Comparison of ENCODE assay signal across 1 cellular context in the genomic region with DNA sequence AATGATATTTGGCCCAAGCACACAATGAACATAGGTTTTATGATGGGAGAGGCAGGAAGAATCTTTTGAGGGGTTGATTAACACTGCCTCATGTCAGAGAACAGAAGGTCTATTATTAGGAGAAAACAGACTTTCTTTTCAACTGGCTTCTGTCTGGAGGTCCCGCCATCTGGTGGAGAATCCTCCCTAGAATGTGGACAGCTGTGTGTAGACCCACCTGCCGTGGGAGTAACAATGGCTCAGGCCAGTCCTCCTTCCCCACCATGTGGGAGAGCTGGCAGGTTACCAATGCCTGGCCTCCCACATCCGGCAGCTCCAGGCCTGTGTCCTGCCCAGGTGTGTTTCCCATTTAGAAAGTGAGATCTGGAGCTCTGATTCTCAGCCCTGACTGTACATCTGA.
A peak's percentile ranks its signal among the peaks of the same experiment; 100 is the strongest.
TF ChIP-seq lines count a peak whose summit lies in the region.

No MANE protein-coding gene starts in this region.

TF ChIP-seq in HepG2, 621 proteins besides CTCF, POLR2A, EP300 and RAD21 (continued from another document and continues in another):
- TF ChIP-seq, protein P1, sequence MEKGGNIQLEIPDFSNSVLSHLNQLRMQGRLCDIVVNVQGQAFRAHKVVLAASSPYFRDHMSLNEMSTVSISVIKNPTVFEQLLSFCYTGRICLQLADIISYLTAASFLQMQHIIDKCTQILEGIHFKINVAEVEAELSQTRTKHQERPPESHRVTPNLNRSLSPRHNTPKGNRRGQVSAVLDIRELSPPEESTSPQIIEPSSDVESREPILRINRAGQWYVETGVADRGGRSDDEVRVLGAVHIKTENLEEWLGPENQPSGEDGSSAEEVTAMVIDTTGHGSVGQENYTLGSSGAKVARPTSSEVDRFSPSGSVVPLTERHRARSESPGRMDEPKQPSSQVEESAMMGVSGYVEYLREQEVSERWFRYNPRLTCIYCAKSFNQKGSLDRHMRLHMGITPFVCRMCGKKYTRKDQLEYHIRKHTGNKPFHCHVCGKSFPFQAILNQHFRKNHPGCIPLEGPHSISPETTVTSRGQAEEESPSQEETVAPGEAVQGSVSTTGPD (CRISPR knock-in tag; IDR thresholded peaks at IDR 0.05) = 0 out of 2 replicates have a peak, but pooled peaks have one; percentile 20
- TF ChIP-seq ZNF136 (CRISPR knock-in tag; IDR thresholded peaks at IDR 0.05; ENCODE audit: low read depth) = no peak
- TF ChIP-seq RARG (CRISPR knock-in tag; IDR thresholded peaks at IDR 0.05; ENCODE audit: low read depth) = no peak
- no peak for TF ChIP-seq ZMAT3 (CRISPR knock-in tag; conservative IDR thresholded peaks at IDR 0.05)
- TF ChIP-seq POGZ (CRISPR knock-in tag; IDR thresholded peaks at IDR 0.05) = 0 out of 2 replicates have a peak, but pooled peaks have one; percentile 21
- TF ChIP-seq ZNF264 (CRISPR knock-in tag; IDR thresholded peaks at IDR 0.05) = no peak
- TF ChIP-seq, protein P2, sequence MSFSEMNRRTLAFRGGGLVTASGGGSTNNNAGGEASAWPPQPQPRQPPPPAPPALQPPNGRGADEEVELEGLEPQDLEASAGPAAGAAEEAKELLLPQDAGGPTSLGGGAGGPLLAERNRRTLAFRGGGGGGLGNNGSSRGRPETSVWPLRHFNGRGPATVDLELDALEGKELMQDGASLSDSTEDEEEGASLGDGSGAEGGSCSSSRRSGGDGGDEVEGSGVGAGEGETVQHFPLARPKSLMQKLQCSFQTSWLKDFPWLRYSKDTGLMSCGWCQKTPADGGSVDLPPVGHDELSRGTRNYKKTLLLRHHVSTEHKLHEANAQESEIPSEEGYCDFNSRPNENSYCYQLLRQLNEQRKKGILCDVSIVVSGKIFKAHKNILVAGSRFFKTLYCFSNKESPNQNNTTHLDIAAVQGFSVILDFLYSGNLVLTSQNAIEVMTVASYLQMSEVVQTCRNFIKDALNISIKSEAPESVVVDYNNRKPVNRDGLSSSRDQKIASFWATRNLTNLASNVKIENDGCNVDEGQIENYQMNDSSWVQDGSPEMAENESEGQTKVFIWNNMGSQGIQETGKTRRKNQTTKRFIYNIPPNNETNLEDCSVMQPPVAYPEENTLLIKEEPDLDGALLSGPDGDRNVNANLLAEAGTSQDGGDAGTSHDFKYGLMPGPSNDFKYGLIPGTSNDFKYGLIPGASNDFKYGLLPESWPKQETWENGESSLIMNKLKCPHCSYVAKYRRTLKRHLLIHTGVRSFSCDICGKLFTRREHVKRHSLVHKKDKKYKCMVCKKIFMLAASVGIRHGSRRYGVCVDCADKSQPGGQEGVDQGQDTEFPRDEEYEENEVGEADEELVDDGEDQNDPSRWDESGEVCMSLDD (CRISPR knock-in tag; IDR thresholded peaks at IDR 0.05; ENCODE audit: borderline replicate concordance) = no peak
- peak; percentile 45; the same call in 1 of the 2 replicates for TF ChIP-seq ZFX (CRISPR knock-in tag; IDR thresholded peaks at IDR 0.05; ENCODE audit: low read depth)
- no peak for TF ChIP-seq ZSCAN25 (CRISPR knock-in tag; IDR thresholded peaks at IDR 0.05)
- peak; percentile 37 for TF ChIP-seq XRCC5 (optimal IDR thresholded peaks at IDR 0.05; ENCODE audit: low read length)
- no peak for TF ChIP-seq ZNF382 (CRISPR knock-in tag; IDR thresholded peaks at IDR 0.05; ENCODE audit: borderline replicate concordance)
- no peak for TF ChIP-seq ZNF605 (CRISPR knock-in tag; IDR thresholded peaks at IDR 0.05)
- TF ChIP-seq, protein P3, sequence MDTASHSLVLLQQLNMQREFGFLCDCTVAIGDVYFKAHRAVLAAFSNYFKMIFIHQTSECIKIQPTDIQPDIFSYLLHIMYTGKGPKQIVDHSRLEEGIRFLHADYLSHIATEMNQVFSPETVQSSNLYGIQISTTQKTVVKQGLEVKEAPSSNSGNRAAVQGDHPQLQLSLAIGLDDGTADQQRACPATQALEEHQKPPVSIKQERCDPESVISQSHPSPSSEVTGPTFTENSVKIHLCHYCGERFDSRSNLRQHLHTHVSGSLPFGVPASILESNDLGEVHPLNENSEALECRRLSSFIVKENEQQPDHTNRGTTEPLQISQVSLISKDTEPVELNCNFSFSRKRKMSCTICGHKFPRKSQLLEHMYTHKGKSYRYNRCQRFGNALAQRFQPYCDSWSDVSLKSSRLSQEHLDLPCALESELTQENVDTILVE (CRISPR knock-in tag; IDR thresholded peaks at IDR 0.05) = 0 out of 2 replicates have a peak, but pooled peaks have one; percentile 7
- no peak for TF ChIP-seq FOXC1 (CRISPR knock-in tag; IDR thresholded peaks at IDR 0.05; ENCODE audit: borderline replicate concordance)
- peak; percentile 52; the same call in 1 of the 2 replicates for TF ChIP-seq SALL1 (CRISPR knock-in tag; IDR thresholded peaks at IDR 0.05)
- no peak for TF ChIP-seq ZBTB26 (CRISPR knock-in tag; IDR thresholded peaks at IDR 0.05; ENCODE audit: borderline replicate concordance)
- TF ChIP-seq MAX (IDR thresholded peaks at IDR 0.05) = peak; percentile 70
- no peak for TF ChIP-seq ATF6 (CRISPR knock-in tag; conservative IDR thresholded peaks at IDR 0.05)
- peak; percentile 32; the same call in 1 of the 2 replicates for TF ChIP-seq RXRB (CRISPR knock-in tag; IDR thresholded peaks at IDR 0.05; ENCODE audit: borderline replicate concordance)
- TF ChIP-seq ZNF263 (CRISPR knock-in tag; IDR thresholded peaks at IDR 0.05) = peak; percentile 72; the same call in 1 of the 2 replicates
- TF ChIP-seq ZNF761 (CRISPR knock-in tag; conservative IDR thresholded peaks at IDR 0.05) = 0 out of 2 replicates have a peak, but pooled peaks have one; percentile 33
- TF ChIP-seq ZNF704 (CRISPR knock-in tag; IDR thresholded peaks at IDR 0.05; ENCODE audit: borderline replicate concordance) = 0 out of 2 replicates have a peak, but pooled peaks have one; percentile 43
- peak; percentile 25; the same call in 1 of the 2 replicates for TF ChIP-seq STAG1 (CRISPR knock-in tag; IDR thresholded peaks at IDR 0.05)
- no peak for TF ChIP-seq STAT6 (CRISPR knock-in tag; IDR thresholded peaks at IDR 0.05; ENCODE audit: borderline replicate concordance)
- no peak for TF ChIP-seq ZNF546 (CRISPR knock-in tag; conservative IDR thresholded peaks at IDR 0.05)
- TF ChIP-seq REL (CRISPR knock-in tag; conservative IDR thresholded peaks at IDR 0.05) = no peak
- no peak for TF ChIP-seq ZNF670 (CRISPR knock-in tag; IDR thresholded peaks at IDR 0.05; ENCODE audit: borderline replicate concordance)
- peak; percentile 12 for TF ChIP-seq YY1 (IDR thresholded peaks at IDR 0.05; ENCODE audit: insufficient read depth, insufficient replicate concordance, low read depth, low read length)
- TF ChIP-seq SATB2 (CRISPR knock-in tag; IDR thresholded peaks at IDR 0.05) = no peak
- TF ChIP-seq HCFC1 (IDR thresholded peaks at IDR 0.05; ENCODE audit: low read depth, low read length) = no peak
- no peak for TF ChIP-seq ZNF614 (CRISPR knock-in tag; IDR thresholded peaks at IDR 0.05; ENCODE audit: borderline replicate concordance)
- peak; percentile 51; the same call in 1 of the 2 replicates for TF ChIP-seq BRD4 (CRISPR knock-in tag; IDR thresholded peaks at IDR 0.05)
- TF ChIP-seq ZC3H4 (CRISPR knock-in tag; IDR thresholded peaks at IDR 0.05; ENCODE audit: borderline replicate concordance) = no peak
- TF ChIP-seq ZEB1 (IDR thresholded peaks at IDR 0.05; ENCODE audit: insufficient replicate concordance, low read depth) = peak; percentile 30
- no peak for TF ChIP-seq SP5 (CRISPR knock-in tag; IDR thresholded peaks at IDR 0.05; ENCODE audit: borderline replicate concordance, low read depth)
- TF ChIP-seq ZNF331 (CRISPR knock-in tag; IDR thresholded peaks at IDR 0.05) = 0 out of 2 replicates have a peak, but pooled peaks have one; percentile 9
- no peak for TF ChIP-seq IKZF4 (CRISPR knock-in tag; IDR thresholded peaks at IDR 0.05; ENCODE audit: borderline replicate concordance, low read depth, not compliant biosample characterization)
- peak; percentile 22; the same call in 1 of the 2 replicates for TF ChIP-seq ZNF350 (CRISPR knock-in tag; IDR thresholded peaks at IDR 0.05; ENCODE audit: borderline replicate concordance, low read depth)
- TF ChIP-seq ZNF574 (CRISPR knock-in tag; IDR thresholded peaks at IDR 0.05) = peak; percentile 33; the same call in 1 of the 2 replicates
- no peak for TF ChIP-seq DNMT1 (CRISPR knock-in tag; IDR thresholded peaks at IDR 0.05)
- TF ChIP-seq, protein P4, sequence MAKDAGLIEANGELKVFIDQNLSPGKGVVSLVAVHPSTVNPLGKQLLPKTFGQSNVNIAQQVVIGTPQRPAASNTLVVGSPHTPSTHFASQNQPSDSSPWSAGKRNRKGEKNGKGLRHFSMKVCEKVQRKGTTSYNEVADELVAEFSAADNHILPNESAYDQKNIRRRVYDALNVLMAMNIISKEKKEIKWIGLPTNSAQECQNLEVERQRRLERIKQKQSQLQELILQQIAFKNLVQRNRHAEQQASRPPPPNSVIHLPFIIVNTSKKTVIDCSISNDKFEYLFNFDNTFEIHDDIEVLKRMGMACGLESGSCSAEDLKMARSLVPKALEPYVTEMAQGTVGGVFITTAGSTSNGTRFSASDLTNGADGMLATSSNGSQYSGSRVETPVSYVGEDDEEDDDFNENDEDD (CRISPR knock-in tag; IDR thresholded peaks at IDR 0.05; ENCODE audit: borderline replicate concordance) = peak; percentile 12; the same call in 1 of the 2 replicates
- no peak for TF ChIP-seq TEAD2 (CRISPR knock-in tag; IDR thresholded peaks at IDR 0.05)
- TF ChIP-seq MIXL1 (CRISPR knock-in tag; IDR thresholded peaks at IDR 0.05) = 0 out of 2 replicates have a peak, but pooled peaks have one; percentile 31
- no peak for TF ChIP-seq RXRA (CRISPR knock-in tag; IDR thresholded peaks at IDR 0.05)
